ENCODE assay signal across 1 cellular context in genomic region chr7:44655341-44655740, GRCh38.
TF ChIP-seq lines count a peak whose summit lies in the region.

No MANE protein-coding gene starts in this region.

TF ChIP-seq in WTC11, 78 proteins besides CTCF, POLR2A, EP300 and RAD21 (continued from another document):
- TF ChIP-seq ELF4 (CRISPR knock-in tag; IDR thresholded peaks at IDR 0.05; ENCODE audit: low read depth): no peak
- TF ChIP-seq ETV6 (CRISPR knock-in tag; IDR thresholded peaks at IDR 0.05): no peak
- TF ChIP-seq, protein P1, sequence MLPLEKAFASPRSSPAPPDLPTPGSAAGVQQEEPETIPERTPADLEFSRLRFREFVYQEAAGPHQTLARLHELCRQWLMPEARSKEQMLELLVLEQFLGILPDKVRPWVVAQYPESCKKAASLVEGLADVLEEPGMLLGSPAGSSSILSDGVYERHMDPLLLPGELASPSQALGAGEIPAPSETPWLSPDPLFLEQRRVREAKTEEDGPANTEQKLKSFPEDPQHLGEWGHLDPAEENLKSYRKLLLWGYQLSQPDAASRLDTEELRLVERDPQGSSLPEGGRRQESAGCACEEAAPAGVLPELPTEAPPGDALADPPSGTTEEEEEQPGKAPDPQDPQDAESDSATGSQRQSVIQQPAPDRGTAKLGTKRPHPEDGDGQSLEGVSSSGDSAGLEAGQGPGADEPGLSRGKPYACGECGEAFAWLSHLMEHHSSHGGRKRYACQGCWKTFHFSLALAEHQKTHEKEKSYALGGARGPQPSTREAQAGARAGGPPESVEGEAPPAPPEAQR (CRISPR knock-in tag; IDR thresholded peaks at IDR 0.05): no peak
- TF ChIP-seq RELA (CRISPR knock-in tag; IDR thresholded peaks at IDR 0.05; ENCODE audit: borderline replicate concordance): no peak
- TF ChIP-seq ZNF121 (CRISPR knock-in tag; IDR thresholded peaks at IDR 0.05): no peak
- TF ChIP-seq, protein P2, sequence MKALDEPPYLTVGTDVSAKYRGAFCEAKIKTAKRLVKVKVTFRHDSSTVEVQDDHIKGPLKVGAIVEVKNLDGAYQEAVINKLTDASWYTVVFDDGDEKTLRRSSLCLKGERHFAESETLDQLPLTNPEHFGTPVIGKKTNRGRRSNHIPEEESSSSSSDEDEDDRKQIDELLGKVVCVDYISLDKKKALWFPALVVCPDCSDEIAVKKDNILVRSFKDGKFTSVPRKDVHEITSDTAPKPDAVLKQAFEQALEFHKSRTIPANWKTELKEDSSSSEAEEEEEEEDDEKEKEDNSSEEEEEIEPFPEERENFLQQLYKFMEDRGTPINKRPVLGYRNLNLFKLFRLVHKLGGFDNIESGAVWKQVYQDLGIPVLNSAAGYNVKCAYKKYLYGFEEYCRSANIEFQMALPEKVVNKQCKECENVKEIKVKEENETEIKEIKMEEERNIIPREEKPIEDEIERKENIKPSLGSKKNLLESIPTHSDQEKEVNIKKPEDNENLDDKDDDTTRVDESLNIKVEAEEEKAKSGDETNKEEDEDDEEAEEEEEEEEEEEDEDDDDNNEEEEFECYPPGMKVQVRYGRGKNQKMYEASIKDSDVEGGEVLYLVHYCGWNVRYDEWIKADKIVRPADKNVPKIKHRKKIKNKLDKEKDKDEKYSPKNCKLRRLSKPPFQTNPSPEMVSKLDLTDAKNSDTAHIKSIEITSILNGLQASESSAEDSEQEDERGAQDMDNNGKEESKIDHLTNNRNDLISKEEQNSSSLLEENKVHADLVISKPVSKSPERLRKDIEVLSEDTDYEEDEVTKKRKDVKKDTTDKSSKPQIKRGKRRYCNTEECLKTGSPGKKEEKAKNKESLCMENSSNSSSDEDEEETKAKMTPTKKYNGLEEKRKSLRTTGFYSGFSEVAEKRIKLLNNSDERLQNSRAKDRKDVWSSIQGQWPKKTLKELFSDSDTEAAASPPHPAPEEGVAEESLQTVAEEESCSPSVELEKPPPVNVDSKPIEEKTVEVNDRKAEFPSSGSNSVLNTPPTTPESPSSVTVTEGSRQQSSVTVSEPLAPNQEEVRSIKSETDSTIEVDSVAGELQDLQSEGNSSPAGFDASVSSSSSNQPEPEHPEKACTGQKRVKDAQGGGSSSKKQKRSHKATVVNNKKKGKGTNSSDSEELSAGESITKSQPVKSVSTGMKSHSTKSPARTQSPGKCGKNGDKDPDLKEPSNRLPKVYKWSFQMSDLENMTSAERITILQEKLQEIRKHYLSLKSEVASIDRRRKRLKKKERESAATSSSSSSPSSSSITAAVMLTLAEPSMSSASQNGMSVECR (CRISPR knock-in tag; IDR thresholded peaks at IDR 0.05; ENCODE audit: borderline replicate concordance): no peak
